Comparison of ENCODE assay signal across 1 cellular context in genomic region chr22:23684561-23685031, GRCh38.
TF ChIP-seq lines count a peak whose summit lies in the region.

No MANE protein-coding gene starts in this region.

TF ChIP-seq in IMR-90, 13 proteins besides CTCF, POLR2A, EP300 and RAD21:
- TF ChIP-seq MAZ (IDR thresholded peaks at IDR 0.05; ENCODE audit: borderline replicate concordance, low read depth, low read length) = no peak
- TF ChIP-seq RCOR1 (IDR thresholded peaks at IDR 0.05; ENCODE audit: insufficient replicate concordance, low read length) = no peak
- no peak for TF ChIP-seq MXI1 (IDR thresholded peaks at IDR 0.05; ENCODE audit: borderline replicate concordance, low read depth, low read length)
- TF ChIP-seq RFX5 (IDR thresholded peaks at IDR 0.05; ENCODE audit: low read depth, low read length) = no peak
- no peak for TF ChIP-seq SMC3 (IDR thresholded peaks at IDR 0.05; ENCODE audit: low read depth, low read length)
- no peak for TF ChIP-seq CHD1 (IDR thresholded peaks at IDR 0.05; ENCODE audit: low read depth, low read length)
- no peak for TF ChIP-seq NFE2L2 (IDR thresholded peaks at IDR 0.05; ENCODE audit: low read depth, low read length)
